ENCODE assay signal across 20 cellular contexts in genomic region chr13:112760931-112761330, GRCh38.
DNase-seq lines count a peak whose midpoint lies in the region; ATAC-seq and TF ChIP-seq lines count a peak whose summit lies in the region.
"Had no signal": no experiment of that assay in that cellular context is flagged by ENCODE, and none has a peak within 500 bp of the region (broad histone marks: within the 10 kb centered on the region; RNA-seq: fewer than 3 reads in every experiment).

No MANE protein-coding gene starts in this region.

- WGBS in spleen, 5 donors = 87 to 92% (median 92%) methylated on average over 15 of the region's 15 CpGs

- H3K4me1 ChIP-seq in duodenal mucosa (ENCODE audit: control insufficient read depth in 1 of 2, insufficient read depth in 2 of 2, low read length in 2 of 2) (peaks cover 0 to 6% of the 10 kb centered on the region in 2 donors), mucosa of stomach (ENCODE audit: control insufficient read depth, insufficient read depth, low read length) (peaks cover 18% of the 10 kb centered on the region), spleen (peaks cover 0 to 29% (median 0%) of the 10 kb centered on the region in 6 donors)

- intact Hi-C loops in spleen (cut with DNase I; ENCODE audit: low total_unique reads) = no loop called here

- H3K4me3 ChIP-seq in LNCaP clone FGC (ENCODE audit: low read depth, low read length) (peak overlapping the region; percentile 50), duodenal mucosa (ENCODE audit: low read depth in 1 of 2, low read length in 2 of 2) (peak overlapping the region; percentile 56 to 66), mucosa of stomach (ENCODE audit: low read length) (no peak overlapping the region), spleen (peak overlapping the region in 1 of 8 donors; percentile 7)
- H3K4me3 ChIP-seq: GM12878, MG63 had no signal

- no peak for TF ChIP-seq POLR2A in spleen (IDR thresholded peaks at IDR 0.05)

- H3K9ac ChIP-seq in duodenal mucosa (ENCODE audit: low read depth in 1 of 2, low read length in 2 of 2) (peak overlapping the region in 1 of 2 donors; percentile 7), mucosa of stomach (ENCODE audit: low read length) (peak overlapping the region; percentile 50)

- no peaks in the 10 kb centered on the region for H3K27me3 ChIP-seq in duodenal mucosa (ENCODE audit: control insufficient read depth in 1 of 2, insufficient read depth in 2 of 2, low read length in 2 of 2)
- H3K27me3 ChIP-seq in mucosa of stomach (ENCODE audit: control insufficient read depth, insufficient read depth, low read length) = no peaks in the 10 kb centered on the region
- H3K27me3 ChIP-seq in spleen (replicated peaks in 1 of 7) = no peaks in the 10 kb centered on the region
- H3K27me3 ChIP-seq: MG63 had no signal

- no peak overlapping the region for H3K27ac Mint-ChIP-seq in stimulated activated naive B cell treated with anti-CD40 and anti-IgM and Interleukin-4, amounts not matched to agents 10 μg/mL and 1 μg/mL and 100 μg/mL, for 72 hours
- H3K27ac Mint-ChIP-seq: activated CD4-positive, alpha-beta T cell treated with anti-CD3 and anti-CD28 coated beads for 36 hours; activated naive CD8-positive, alpha-beta T cell treated with anti-CD3 and anti-CD28 coated beads, Interleukin-2, amount 10 ng/mL, durations not matched to agents 7 days and 5 days had no signal

- DNase-seq in LNCaP clone FGC (ENCODE audit: low read depth) (no peak), spleen (peak; percentile 61), inferior parietal cortex (ENCODE audit: extremely low spot score) (no peak), substantia nigra (lab: John Stamatoyannopoulos, UW) (no peak)
- DNase-seq in stimulated activated naive B cell treated with anti-CD40 and anti-IgM and Interleukin-4, amounts not matched to agents 10 μg/mL and 1 μg/mL and 100 μg/mL, for 72 hours = no peak
- DNase-seq in stimulated activated CD4-positive, alpha-beta T cell treated with anti-CD3 and anti-CD28 coated beads, Interleukin-4, amount 100 ng/mL, for 24 hours = no peak
- DNase-seq: activated CD4-positive, alpha-beta T cell treated with anti-CD3 and anti-CD28 coated beads for 36 hours; activated naive CD8-positive, alpha-beta T cell treated with anti-CD3 and anti-CD28 coated beads, Interleukin-2, amount 10 ng/mL, durations not matched to agents 7 days and 5 days; CD8-positive, alpha-beta memory T cell; DMS53; foreskin melanocyte; left cardiac atrium; midbrain; NCI-H2171 treated with DMSO at 0.1 percent for 48 hours had no signal

- ATAC-seq in stimulated activated naive B cell treated with anti-CD40 and anti-IgM and Interleukin-4, amounts not matched to agents 10 μg/mL and 1 μg/mL and 100 μg/mL, for 72 hours (replicated peaks) = no peak
- ATAC-seq: activated CD4-positive, alpha-beta T cell treated with anti-CD3 and anti-CD28 coated beads for 36 hours; GM12878; Right ventricle myocardium inferior had no signal

- H3K9me3 ChIP-seq in duodenal mucosa (ENCODE audit: control insufficient read depth in 1 of 2, low read length in 2 of 2) = no peaks in the 10 kb centered on the region
- no peaks in the 10 kb centered on the region for H3K9me3 ChIP-seq in mucosa of stomach (ENCODE audit: control insufficient read depth, low read length)
- no peaks in the 10 kb centered on the region for H3K9me3 ChIP-seq in spleen
- H3K9me3 ChIP-seq: MG63 had no signal

- H3K27ac ChIP-seq in duodenal mucosa (ENCODE audit: low read depth, low read length) (no peak overlapping the region), spleen (no peak overlapping the region), substantia nigra (ENCODE audit: low read depth, low read length, poor library complexity, severe bottlenecking) (no peak overlapping the region)

- H3K36me3 ChIP-seq in duodenal mucosa (ENCODE audit: control insufficient read depth in 1 of 2, insufficient read depth in 2 of 2, low read length in 2 of 2) (no peaks in the 10 kb centered on the region), mucosa of stomach (ENCODE audit: control insufficient read depth, insufficient read depth, low read length) (no peaks in the 10 kb centered on the region), spleen (peaks cover 0 to 13% (median 0%) of the 10 kb centered on the region in 6 donors)
- H3K36me3 ChIP-seq: MG63 had no signal

- no peaks in the 10 kb centered on the region for H3K27me3 Mint-ChIP-seq in stimulated activated naive B cell treated with anti-CD40 and anti-IgM and Interleukin-4, amounts not matched to agents 10 μg/mL and 1 μg/mL and 100 μg/mL, for 72 hours
- H3K27me3 Mint-ChIP-seq: activated CD4-positive, alpha-beta T cell treated with anti-CD3 and anti-CD28 coated beads for 36 hours; activated naive CD8-positive, alpha-beta T cell treated with anti-CD3 and anti-CD28 coated beads, Interleukin-2, amount 10 ng/mL, durations not matched to agents 7 days and 5 days; CD8-positive, alpha-beta memory T cell; IgD-negative memory B cell had no signal

- H3K4me1 Mint-ChIP-seq in stimulated activated naive B cell treated with anti-CD40 and anti-IgM and Interleukin-4, amounts not matched to agents 10 μg/mL and 1 μg/mL and 100 μg/mL, for 72 hours = peaks cover 4 to 6% of the 10 kb centered on the region in 2 donors

- TF ChIP-seq CTCF in LNCaP clone FGC (IDR thresholded peaks at IDR 0.05; ENCODE audit: control insufficient read depth, extremely low read depth, insufficient read depth) (no peak), spleen (IDR thresholded peaks at IDR 0.05 in 8 of 11, conservative IDR thresholded peaks at IDR 0.05 in 3 of 11) (no peak)

- no peak overlapping the region for H3K4me3 Mint-ChIP-seq in stimulated activated naive B cell treated with anti-CD40 and anti-IgM and Interleukin-4, amounts not matched to agents 10 μg/mL and 1 μg/mL and 100 μg/mL, for 72 hours
- H3K4me3 Mint-ChIP-seq: activated CD4-positive, alpha-beta T cell treated with anti-CD3 and anti-CD28 coated beads for 36 hours; activated naive CD8-positive, alpha-beta T cell treated with anti-CD3 and anti-CD28 coated beads, Interleukin-2, amount 10 ng/mL, durations not matched to agents 7 days and 5 days; CD8-positive, alpha-beta memory T cell; IgD-negative memory B cell had no signal

- H3K36me3 Mint-ChIP-seq in stimulated activated naive B cell treated with anti-CD40 and anti-IgM and Interleukin-4, amounts not matched to agents 10 μg/mL and 1 μg/mL and 100 μg/mL, for 72 hours = peaks cover 10 to 24% of the 10 kb centered on the region in 2 donors

- peaks cover 0 to 3% of the 10 kb centered on the region in 2 donors for H3K9me3 Mint-ChIP-seq in stimulated activated naive B cell treated with anti-CD40 and anti-IgM and Interleukin-4, amounts not matched to agents 10 μg/mL and 1 μg/mL and 100 μg/mL, for 72 hours
- H3K9me3 Mint-ChIP-seq: IgD-negative memory B cell had no signal
